ENCODE assay signal across 14 cellular contexts in genomic region chr3:116815831-116816588, GRCh38.
DNase-seq lines count a peak whose midpoint lies in the region; ATAC-seq, FAIRE-seq and TF ChIP-seq lines count a peak whose summit lies in the region.
"Had no signal": no experiment of that assay in that cellular context is flagged by ENCODE, and none has a peak within 500 bp of the region (broad histone marks: within the 10 kb centered on the region; RNA-seq: fewer than 3 reads in every experiment).

No MANE protein-coding gene starts in this region.

- TF ChIP-seq CTCF in bronchial epithelial cell (IDR thresholded peaks at IDR 0.05; ENCODE audit: insufficient read depth, low read length, severe bottlenecking) (no peak), lung (IDR thresholded peaks at IDR 0.05; ENCODE audit: control extremely low read depth, extremely low read depth) (no peak), Calu3 (IDR thresholded peaks at IDR 0.05; ENCODE audit: unreplicated experiment) (no peak), vagina (IDR thresholded peaks at IDR 0.05) (no peak)

- H3K27me3 Mint-ChIP-seq in Calu3 (ENCODE audit: unreplicated experiment), result no peaks in the 10 kb centered on the region
- H3K27me3 Mint-ChIP-seq: activated naive CD4-positive, alpha-beta T cell treated with anti-CD3 and anti-CD28 coated beads, Interleukin-2, amount 10 ng/mL, durations not matched to agents 7 days and 5 days had no signal

- H3K36me3 ChIP-seq in bronchial epithelial cell (ENCODE audit: control insufficient read depth, insufficient read depth, low read length) (no peaks in the 10 kb centered on the region), lung (ENCODE audit: control insufficient read depth in 2 of 2, insufficient read depth in 2 of 2, low read length in 2 of 2) (no peaks in the 10 kb centered on the region), stomach smooth muscle (ENCODE audit: control insufficient read depth in 2 of 2, insufficient read depth in 2 of 2, low read length in 2 of 2) (no peaks in the 10 kb centered on the region), vagina (no peaks in the 10 kb centered on the region)

- H3K27ac ChIP-seq in lung (ENCODE audit: low read depth in 1 of 2, low read length in 1 of 2), result no peak overlapping the region
- H3K27ac ChIP-seq in stomach smooth muscle (ENCODE audit: low read length), result peak overlapping the region; percentile 72
- H3K27ac ChIP-seq in vagina, result no peak overlapping the region
- H3K27ac ChIP-seq: epithelial cell of prostate, VCaP had no signal

- H3K4me3 Mint-ChIP-seq in Calu3 (ENCODE audit: low read depth, unreplicated experiment), result no peak overlapping the region
- H3K4me3 Mint-ChIP-seq: activated naive CD4-positive, alpha-beta T cell treated with anti-CD3 and anti-CD28 coated beads, Interleukin-2, amount 10 ng/mL, durations not matched to agents 7 days and 5 days had no signal

- no peaks in the 10 kb centered on the region for H3K36me3 Mint-ChIP-seq in Calu3 (ENCODE audit: insufficient read depth, unreplicated experiment)
- H3K36me3 Mint-ChIP-seq: activated naive CD4-positive, alpha-beta T cell treated with anti-CD3 and anti-CD28 coated beads, Interleukin-2, amount 10 ng/mL, durations not matched to agents 7 days and 5 days had no signal

- ATAC-seq in lung (ENCODE audit: insufficient read depth, low FRiP score) (peak; percentile 19), esophagus mucosa (no peak)
- ATAC-seq: stimulated activated naive CD8-positive, alpha-beta T cell treated with anti-CD3 and anti-CD28 coated beads, Interleukin-15, Interleukin-2, amounts not matched to agents 100 U/mL and 50 U/mL, for 24 hours had no signal

- DNase-seq in NCI-H446 treated with DMSO at 0.1 percent for 48 hours (lab: John Stamatoyannopoulos, UW) (peak; percentile 47), bronchial epithelial cell (ENCODE audit: low read depth) (peak; percentile 1), lung (ENCODE audit: low spot score) (no peak), Calu3 (no peak), vagina (ENCODE audit: extremely low spot score in 2 of 2) (no peak)
- DNase-seq: activated naive CD4-positive, alpha-beta T cell treated with anti-CD3 and anti-CD28 coated beads, Interleukin-2, amount 10 ng/mL, durations not matched to agents 7 days and 5 days; GOT3; NCI-H2171 treated with DMSO at 0.1 percent for 48 hours; retina; stimulated activated naive CD8-positive, alpha-beta T cell treated with anti-CD3 and anti-CD28 coated beads, Interleukin-15, Interleukin-2, amounts not matched to agents 100 U/mL and 50 U/mL, for 24 hours had no signal

- WGBS in lung, 2 donors, result 55 to 59% methylated on average over 5 of the region's 5 CpGs

- no peaks in the 10 kb centered on the region for H3K9me3 Mint-ChIP-seq in Calu3 (ENCODE audit: low read depth, unreplicated experiment)

- H3K4me1 ChIP-seq in lung (ENCODE audit: control insufficient read depth in 2 of 2, insufficient read depth in 2 of 2, low read length in 2 of 2), result no peaks in the 10 kb centered on the region
- H3K4me1 ChIP-seq in stomach smooth muscle (ENCODE audit: control insufficient read depth, insufficient read depth, low read length), result peaks cover 11% of the 10 kb centered on the region
- peaks cover 11% of the 10 kb centered on the region for H3K4me1 ChIP-seq in vagina

- H3K4me3 ChIP-seq in bronchial epithelial cell (ENCODE audit: low read depth, low read length), result no peak overlapping the region
- H3K4me3 ChIP-seq in lung, result no peak overlapping the region
- no peak overlapping the region for H3K4me3 ChIP-seq in stomach smooth muscle (ENCODE audit: low read length in 2 of 2)
- H3K4me3 ChIP-seq in vagina, result no peak overlapping the region

- H3K9me3 ChIP-seq in lung (ENCODE audit: control insufficient read depth in 2 of 2, insufficient read depth in 1 of 2, low read length in 1 of 2) (no peaks in the 10 kb centered on the region), stomach smooth muscle (ENCODE audit: control insufficient read depth in 2 of 2, low read length in 2 of 2) (no peaks in the 10 kb centered on the region), vagina (no peaks in the 10 kb centered on the region)

- BruUV-seq in Calu3 (replicated peaks; lab: Mats Ljungman, UMichigan), result no TSS peak

- FAIRE-seq in bronchial epithelial cell (lab: Jason Lieb, UNC), result no peak

- no peaks in the 10 kb centered on the region for H3K27me3 ChIP-seq in bronchial epithelial cell (ENCODE audit: control insufficient read depth, insufficient read depth, low read length)
- no peaks in the 10 kb centered on the region for H3K27me3 ChIP-seq in lung (ENCODE audit: control insufficient read depth, insufficient read depth)
- H3K27me3 ChIP-seq in stomach smooth muscle (ENCODE audit: control insufficient read depth in 1 of 2, insufficient read depth in 2 of 2, low read length in 2 of 2), result no peaks in the 10 kb centered on the region
- H3K27me3 ChIP-seq in vagina, result no peaks in the 10 kb centered on the region

- no peak for TF ChIP-seq POLR2A in vagina (IDR thresholded peaks at IDR 0.05)

- no peak overlapping the region for H3K27ac Mint-ChIP-seq in Calu3 (ENCODE audit: unreplicated experiment)
- H3K27ac Mint-ChIP-seq: activated naive CD4-positive, alpha-beta T cell treated with anti-CD3 and anti-CD28 coated beads, Interleukin-2, amount 10 ng/mL, durations not matched to agents 7 days and 5 days had no signal

- CTCF ChIA-PET in Calu3 (lab: Charles Lee), result interaction anchor here (0.8 kb wide), 1 partner anchor 16 kb away, joined by 3 read pairs; no protein-coding TSS in a partner anchor

- no peaks in the 10 kb centered on the region for H3K4me1 Mint-ChIP-seq in Calu3 (ENCODE audit: low read depth, unreplicated experiment)
- H3K4me1 Mint-ChIP-seq: activated naive CD4-positive, alpha-beta T cell treated with anti-CD3 and anti-CD28 coated beads, Interleukin-2, amount 10 ng/mL, durations not matched to agents 7 days and 5 days had no signal

- H3K9ac ChIP-seq in stomach smooth muscle (ENCODE audit: low read length in 2 of 2), result no peak overlapping the region

- intact Hi-C loops in Calu3 (cut with micrococcal nuclease; ENCODE audit: unreplicated experiment), result no loop called here
- intact Hi-C loops in vagina (cut with DNase I), result no loop called here

Comparison
In these comparisons a context has a peak if more than half of its experiments do, and no peak if none do; other contexts are left out.
1. DNase-seq: peak in NCI-H446 treated with DMSO at 0.1 percent for 48 hours (single experiment) and bronchial epithelial cell (single experiment); none in lung (single experiment), Calu3 (single experiment) and vagina (0 of 2).